ENCODE assay signal across 8 cellular contexts in the genomic region with DNA sequence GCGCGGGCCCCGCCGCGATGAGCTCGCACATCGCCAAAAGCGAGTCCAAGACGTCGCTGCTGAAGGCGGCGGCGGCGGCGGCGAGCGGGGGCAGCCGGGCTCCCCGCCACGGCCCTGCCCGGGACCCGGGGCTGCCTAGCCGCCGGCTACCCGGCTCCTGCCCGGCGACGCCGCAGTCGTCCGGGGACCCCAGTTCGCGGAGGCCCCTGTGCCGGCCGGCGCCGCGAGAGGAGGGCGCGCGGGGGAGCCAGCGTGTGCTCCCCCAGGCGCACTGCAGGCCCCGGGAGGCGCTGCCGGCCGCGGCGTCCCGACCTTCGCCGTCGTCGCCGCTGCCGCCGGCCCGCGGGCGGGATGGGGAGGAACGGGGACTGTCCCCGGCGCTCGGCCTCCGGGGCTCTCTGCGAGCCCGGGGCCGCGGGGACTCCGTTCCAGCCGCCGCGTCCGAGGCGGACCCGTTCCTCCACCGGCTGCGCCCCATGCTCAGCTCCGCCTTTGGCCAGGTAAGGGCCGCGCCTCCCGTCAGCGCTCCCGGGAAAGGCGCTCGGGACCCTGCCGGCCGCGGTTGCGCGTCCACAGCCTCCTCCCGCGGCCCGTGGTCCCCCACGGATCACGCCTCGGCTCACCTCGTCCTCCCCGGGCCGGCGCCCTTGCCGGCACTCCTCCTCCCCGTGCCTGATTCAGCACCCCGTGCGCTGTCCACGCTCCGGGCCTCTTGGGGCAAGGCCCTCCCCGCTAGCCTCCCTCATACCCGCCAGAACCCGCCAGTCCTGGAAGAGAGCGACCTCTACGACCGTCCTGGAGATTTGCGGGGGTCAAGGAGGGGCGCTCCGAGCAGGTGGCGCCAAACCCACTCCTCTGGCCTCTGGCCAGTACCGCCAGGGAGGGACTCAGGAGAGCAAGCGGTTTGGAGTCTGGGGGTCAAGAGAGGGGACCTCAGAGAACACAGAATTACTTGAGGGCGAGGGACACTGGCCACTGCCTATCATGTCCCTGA. TPM values are rescaled to one million over a fixed set of nuclear protein-coding genes. Genes with fewer than 3 reads are reported as not detected.
A peak's percentile ranks its signal among the peaks of the same experiment; 100 is the strongest.
DNase-seq lines count a peak whose midpoint lies in the region; ATAC-seq and TF ChIP-seq lines count a peak whose summit lies in the region.

No MANE protein-coding gene starts in this region.

- H3K9me3 Mint-ChIP-seq in immature natural killer cell, result no peaks in the 10 kb centered on the region

- no peaks in the 10 kb centered on the region for H3K27me3 ChIP-seq in body of pancreas

- H3K36me3 Mint-ChIP-seq in immature natural killer cell, result peaks cover 0 to 4% (median 0%) of the 10 kb centered on the region in 3 donors

- no peak overlapping the region for H3K27ac Mint-ChIP-seq in immature natural killer cell

- peak; percentile 29 for ATAC-seq in HG03280 (IDR thresholded peaks at IDR 0.05; ENCODE audit: unreplicated experiment)
- ATAC-seq in body of pancreas, result peak; percentile 82

- no peaks in the 10 kb centered on the region for H3K36me3 ChIP-seq in body of pancreas (replicated peaks in 1 of 2; ENCODE audit: insufficient read depth in 1 of 2, low read depth in 2 of 2)

- WGBS in body of pancreas, 2 donors, result 0 to 7% methylated on average over 10 to 97 of the region's 120 CpGs

- TF ChIP-seq CTCF in body of pancreas (IDR thresholded peaks at IDR 0.05), result no peak

- H3K4me1 ChIP-seq in body of pancreas, result peaks cover 15% of the 10 kb centered on the region

- no peak for TF ChIP-seq POLR2A in body of pancreas (IDR thresholded peaks at IDR 0.05)

- H3K4me3 Mint-ChIP-seq in immature natural killer cell, result peak overlapping the region; percentile 52 to 78 (median 77)

- no peak overlapping the region for H3K27ac ChIP-seq in body of pancreas

- H3K4me3 ChIP-seq in body of pancreas, result peak overlapping the region in 1 of 2 donors; percentile 13

- intact Hi-C loops in body of pancreas (cut with DNase I), result no loop called here

- H3K9me3 ChIP-seq in body of pancreas, result no peaks in the 10 kb centered on the region

- peaks cover 5% of the 10 kb centered on the region in 2 donors for H3K4me1 Mint-ChIP-seq in immature natural killer cell

- DNase-seq in SIG-M5 treated with dmso at 0.1 percent for 504 hours (lab: John Stamatoyannopoulos, UW; ENCODE audit: unreplicated experiment), result peak; percentile 59
- no peak for DNase-seq in SIG-M5 (lab: John Stamatoyannopoulos, UW)
- DNase-seq in T-helper 2 cell, result peak in 4 of 5 experiments; percentile 22 to 60 (median 38)
- DNase-seq in body of pancreas, result peak; percentile 61 to 71 (median 63)
- peak; percentile 31 to 43 (median 33) for DNase-seq in immature natural killer cell
- DNase-seq in stimulated activated CD4-positive, alpha-beta T cell treated with anti-CD3 and anti-CD28 coated beads, Interleukin-4, amount 100 ng/mL, for 1 hour, result peak; percentile 58
- no peak for DNase-seq in epidermal melanocyte (ENCODE audit: insufficient read length, low spot score)

- peaks cover 16 to 26% (median 21%) of the 10 kb centered on the region in 3 donors for H3K27me3 Mint-ChIP-seq in immature natural killer cell (ENCODE audit: low read depth in 3 of 3)

RNA-seq across cellular contexts. Expression of a gene that starts 0.7 kb away (rescaled TPM):
- total RNA-seq in body of pancreas, result 1 to 10 TPM in 1 of 2 donors, under 1 TPM in 1; 0.33 to 1.0 TPM
- not detected for polyA plus RNA-seq in immature natural killer cell

RNA-seq across cellular contexts. Expression of a gene that starts 45.8 kb away (rescaled TPM):
- 100 to 1,000 TPM in 1 of 2 donors, 10 to 100 TPM in 1; 54.7 to 107 TPM for total RNA-seq in body of pancreas
- 100 to 1,000 TPM in 1 of 3 donors, 10 to 100 TPM in 2; 77.7 to 109 (median 81.6) TPM for polyA plus RNA-seq in immature natural killer cell

RNA-seq across cellular contexts. Expression of a gene that starts 59.9 kb away (rescaled TPM):
- total RNA-seq in body of pancreas, result 10 to 100 TPM; 23.9 to 45.8 TPM
- 100 to 1,000 TPM in 2 of 3 donors, 10 to 100 TPM in 1; 86.2 to 110 (median 101) TPM for polyA plus RNA-seq in immature natural killer cell

Comparison
In these comparisons a context has a peak if more than half of its experiments do, and no peak if none do; other contexts are left out.
1. DNase-seq: peak in SIG-M5 treated with dmso at 0.1 percent for 504 hours (single experiment), T-helper 2 cell (4 of 5), body of pancreas (4 of 4), immature natural killer cell (3 of 3) and stimulated activated CD4-positive, alpha-beta T cell treated with anti-CD3 and anti-CD28 coated beads, Interleukin-4, amount 100 ng/mL, for 1 hour (single experiment); none in SIG-M5 (single experiment) and epidermal melanocyte (single experiment).